ENCODE assay signal across 24 cellular contexts in the genomic region with DNA sequence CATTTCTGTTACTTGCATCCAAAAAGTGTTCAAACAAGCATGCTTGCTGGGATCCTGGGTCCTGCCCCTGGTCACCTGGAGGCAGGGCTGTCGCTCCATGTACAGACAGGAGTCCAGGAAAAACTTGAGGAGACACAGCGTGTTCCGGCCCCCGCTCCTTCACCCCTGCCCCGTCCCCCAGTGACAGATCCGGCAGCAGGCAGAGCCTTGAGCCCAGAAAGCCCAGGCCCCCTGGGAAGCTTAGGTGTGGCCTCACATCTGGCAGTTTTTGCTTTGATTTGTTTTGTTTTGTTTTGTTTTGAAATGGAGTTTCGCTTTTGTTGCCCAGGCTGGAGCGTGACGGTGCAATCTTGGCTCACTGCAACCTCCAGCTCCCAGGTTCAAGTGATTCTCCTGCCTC.
DNase-seq lines count a peak whose midpoint lies in the region; ATAC-seq, FAIRE-seq and TF ChIP-seq lines count a peak whose summit lies in the region.
"Had no signal": no experiment of that assay in that cellular context is flagged by ENCODE, and none has a peak within 500 bp of the region (broad histone marks: within the 10 kb centered on the region; RNA-seq: fewer than 3 reads in every experiment).

No MANE protein-coding gene starts in this region.

- no peak for TF ChIP-seq RAD21 in K562 (CRISPR knock-in tag; conservative IDR thresholded peaks at IDR 0.05 in 1 of 2, IDR thresholded peaks at IDR 0.05 in 1 of 2)

- H2BK12ac ChIP-seq in mesenchymal stem cell (ENCODE audit: low read length in 2 of 2): no peak overlapping the region

- H4K91ac ChIP-seq in mesenchymal stem cell (ENCODE audit: low read length): no peak overlapping the region

- CTCF ChIA-PET in K562 (lab: Yijun Ruan, JAX; ENCODE audit: low intra/inter-chr PET ratio): no interaction called here

- no peaks in the 10 kb centered on the region for H3K9me3 Mint-ChIP-seq in activated T-cell treated with anti-CD3 and anti-CD28 coated beads, Interleukin-2, amount 50 U/mL, for 72 hours
- H3K9me3 Mint-ChIP-seq: activated T-cell treated with anti-CD3 and anti-CD28 coated beads, Interleukin-2, amount 50 U/mL, for 4 hours had no signal

- TF ChIP-seq POLR2A in K562 (conservative IDR thresholded peaks at IDR 0.05): no peak
- TF ChIP-seq POLR2A in spleen (IDR thresholded peaks at IDR 0.05): no peak

- H3K9ac ChIP-seq in K562 (ENCODE audit: insufficient read depth in 1 of 2, low read depth in 2 of 2, low read length in 2 of 2): no peak overlapping the region
- H3K9ac ChIP-seq in mesenchymal stem cell (ENCODE audit: low read length): peak overlapping the region; percentile 80
- H3K9ac ChIP-seq in smooth muscle cell (ENCODE audit: low read depth): no peak overlapping the region
- H3K9ac ChIP-seq in kidney (ENCODE audit: low read length in 2 of 2): no peak overlapping the region
- H3K9ac ChIP-seq: SK-N-SH had no signal

- FAIRE-seq in K562 (lab: Jason Lieb, UNC): no peak
- FAIRE-seq in kidney (lab: Jason Lieb, UNC): no peak
- FAIRE-seq: pancreas had no signal

- H2AK5ac ChIP-seq in mesenchymal stem cell (ENCODE audit: low read length, severe bottlenecking): no peak overlapping the region

- H2BK15ac ChIP-seq in mesenchymal stem cell (ENCODE audit: low read depth, poor library complexity, severe bottlenecking): no peak overlapping the region

- H3K27ac Mint-ChIP-seq in activated T-cell treated with anti-CD3 and anti-CD28 coated beads, Interleukin-2, amount 50 U/mL, for 72 hours: no peak overlapping the region
- H3K27ac Mint-ChIP-seq: activated CD8-positive, alpha-beta T cell treated with anti-CD3 and anti-CD28 coated beads for 36 hours; activated naive CD8-positive, alpha-beta T cell had no signal

- WGBS in K562 (ENCODE audit: insufficient coverage, low coverage, missing lambda C conversion rate): 50% methylated on average over 5 of the region's 9 CpGs
- WGBS in mesenchymal stem cell: 90% methylated on average over 9 of the region's 9 CpGs
- WGBS in spleen, 5 donors: 87 to 97% (median 91%) methylated on average over 9 of the region's 9 CpGs
- 97% methylated on average over 9 of the region's 9 CpGs for WGBS in smooth muscle cell (ENCODE audit: low lambda C conversion rate)

- no peaks in the 10 kb centered on the region for H3F3A ChIP-seq in smooth muscle cell (ENCODE audit: low read depth)

- no peak overlapping the region for H3K23ac ChIP-seq in mesenchymal stem cell (ENCODE audit: low read length in 2 of 2)

- TF ChIP-seq EP300 in K562 (IDR thresholded peaks at IDR 0.05; ENCODE audit: low read length): no peak

- no peak for ATAC-seq in K562
- no peak for ATAC-seq in activated T-cell treated with anti-CD3 and anti-CD28 coated beads, Interleukin-2, amount 50 U/mL, for 72 hours (replicated peaks in 1 of 2)
- ATAC-seq: activated CD8-positive, alpha-beta T cell treated with anti-CD3 and anti-CD28 coated beads for 36 hours; activated T-cell treated with anti-CD3 and anti-CD28 coated beads, Interleukin-2, amount 50 U/mL, for 4 hours had no signal

- no peaks in the 10 kb centered on the region for H3K27me3 Mint-ChIP-seq in activated T-cell treated with anti-CD3 and anti-CD28 coated beads, Interleukin-2, amount 50 U/mL, for 72 hours (ENCODE audit: low read depth)
- H3K27me3 Mint-ChIP-seq: activated CD8-positive, alpha-beta T cell treated with anti-CD3 and anti-CD28 coated beads for 36 hours; activated naive CD8-positive, alpha-beta T cell had no signal

- no peak overlapping the region for H4K8ac ChIP-seq in mesenchymal stem cell (ENCODE audit: low read length)

- no peak overlapping the region for H2BK5ac ChIP-seq in mesenchymal stem cell (ENCODE audit: low read depth, low read length, poor library complexity, severe bottlenecking)

- POLR2A ChIA-PET in K562 (lab: Yijun Ruan, JAX): no interaction called here

- intact Hi-C loops in K562 (cut with micrococcal nuclease): no loop called here
- intact Hi-C loops in spleen (cut with DNase I; ENCODE audit: low total_unique reads): no loop called here
- intact Hi-C loops in kidney (cut with DNase I): no loop called here

- H3K27me3 ChIP-seq in H7 (ENCODE audit: control insufficient read depth, insufficient read depth, low read length) (no peaks in the 10 kb centered on the region), K562 (ENCODE audit: control insufficient read depth in 2 of 2, insufficient read depth in 2 of 2, low read length in 2 of 2) (peaks cover 0 to 9% of the 10 kb centered on the region in 2 experiments; a peak in 1 of 5 replicates), mesenchymal stem cell (ENCODE audit: control insufficient read depth in 1 of 2, insufficient read depth in 1 of 2, low read length in 2 of 2) (peaks cover 21 to 28% of the 10 kb centered on the region in 2 experiments), spleen (replicated peaks in 1 of 7) (no peaks in the 10 kb centered on the region), smooth muscle cell (ENCODE audit: low read depth) (no peaks in the 10 kb centered on the region)
- H3K27me3 ChIP-seq: pancreas, Peyer's patch had no signal

- BruUV-seq in K562 (replicated peaks; lab: Mats Ljungman, UMichigan): no TSS peak

- no peak overlapping the region for H2AFZ ChIP-seq in K562 (ENCODE audit: low read depth, low read length)
- no peak overlapping the region for H2AFZ ChIP-seq in mesenchymal stem cell (ENCODE audit: low read depth, low read length)
- no peak overlapping the region for H2AFZ ChIP-seq in smooth muscle cell (ENCODE audit: low read depth)

- no peak overlapping the region for H3K14ac ChIP-seq in mesenchymal stem cell (ENCODE audit: low read length in 2 of 2)

- no peak overlapping the region for H3K4me2 ChIP-seq in K562 (ENCODE audit: insufficient read depth, low read length)
- H3K4me2 ChIP-seq in mesenchymal stem cell (ENCODE audit: low read length, poor library complexity, severe bottlenecking): no peak overlapping the region
- H3K4me2 ChIP-seq in smooth muscle cell: no peak overlapping the region
- H3K4me2 ChIP-seq: SK-N-SH had no signal

- no peak overlapping the region for H3K18ac ChIP-seq in mesenchymal stem cell (ENCODE audit: low read depth in 1 of 2, low read length in 2 of 2)

- H3K4me3 Mint-ChIP-seq in activated T-cell treated with anti-CD3 and anti-CD28 coated beads, Interleukin-2, amount 50 U/mL, for 72 hours: no peak overlapping the region
- H3K4me3 Mint-ChIP-seq: activated CD8-positive, alpha-beta T cell treated with anti-CD3 and anti-CD28 coated beads for 36 hours; activated naive CD8-positive, alpha-beta T cell; activated T-cell treated with anti-CD3 and anti-CD28 coated beads, Interleukin-2, amount 50 U/mL, for 4 hours had no signal

- no peak overlapping the region for H3K4ac ChIP-seq in mesenchymal stem cell (ENCODE audit: low read depth in 1 of 2, low read length in 2 of 2)

- no peak overlapping the region for H2BK120ac ChIP-seq in mesenchymal stem cell (ENCODE audit: low read depth, low read length)

- in situ Hi-C loops in K562 (cut with MboI): no loop called here

- H4K20me1 ChIP-seq in K562 (replicated peaks; ENCODE audit: control insufficient read depth, insufficient read depth, low read length) (no peaks in the 10 kb centered on the region), smooth muscle cell (ENCODE audit: low read depth) (no peaks in the 10 kb centered on the region)

- peak; percentile 55 for DNase-seq in H7
- no peak for DNase-seq in K562 (ENCODE audit: extremely low read depth in 1 of 4, low spot score in 3 of 4)
- no peak for DNase-seq in mesenchymal stem cell
- peak; percentile 58 for DNase-seq in spleen
- no peak for DNase-seq in smooth muscle cell (lab: John Stamatoyannopoulos, UW; ENCODE audit: unreplicated experiment)
- no peak for DNase-seq in kidney
- no peak for DNase-seq in activated T-cell treated with anti-CD3 and anti-CD28 coated beads, Interleukin-2, amount 50 U/mL, for 72 hours
- no peak for DNase-seq in activated naive CD4-positive, alpha-beta T cell treated with Interleukin-2 at 50 U/mL for 16 hours
- DNase-seq: ACHN; activated CD8-positive, alpha-beta T cell treated with anti-CD3 and anti-CD28 coated beads for 36 hours; activated T-cell treated with anti-CD3 and anti-CD28 coated beads, Interleukin-2, amount 50 U/mL, for 4 hours; dermis blood vessel endothelial cell; GF-D8; HCEC 1CT; left cardiac atrium; MM.1S; NCI-H1436 treated with DMSO at 0.1 percent for 48 hours; pancreas; Peyer's patch; SK-N-SH; stimulated activated CD4-positive, alpha-beta T cell treated with anti-CD3 and anti-CD28 coated beads, Interleukin-4, amount 100 ng/mL, for 24 hours had no signal

- no peaks in the 10 kb centered on the region for H3K79me1 ChIP-seq in mesenchymal stem cell (replicated peaks; ENCODE audit: low read length, poor library complexity, severe bottlenecking)

- H3K27ac ChIP-seq in K562 (ENCODE audit: extremely low read depth, low read depth, low read length) (no peak overlapping the region), mesenchymal stem cell (ENCODE audit: low read length, poor library complexity, severe bottlenecking) (no peak overlapping the region), spleen (peak overlapping the region in 6 of 8 donors; percentile 54 to 74 (median 70)), smooth muscle cell (ENCODE audit: low read depth) (no peak overlapping the region), kidney (ENCODE audit: low read depth in 2 of 2, low read length in 2 of 2) (no peak overlapping the region)
- H3K27ac ChIP-seq: epithelial cell of prostate had no signal

- H3K4me1 ChIP-seq in K562 (replicated peaks in 1 of 2; ENCODE audit: control insufficient read depth in 2 of 2, insufficient read depth in 2 of 2, low read length in 2 of 2) (peaks cover 0 to 30% of the 10 kb centered on the region in 2 experiments; a peak in 2 of 5 replicates), mesenchymal stem cell (ENCODE audit: control insufficient read depth, insufficient read depth, low read depth, low read length) (peaks cover 25% of the 10 kb centered on the region), spleen (peaks cover 0 to 5% (median 0%) of the 10 kb centered on the region in 6 donors), smooth muscle cell (ENCODE audit: low read depth) (peaks cover 15% of the 10 kb centered on the region), kidney (ENCODE audit: control insufficient read depth in 1 of 2, insufficient read depth in 1 of 2, low read depth in 1 of 2, low read length in 2 of 2) (peaks cover 0 to 8% of the 10 kb centered on the region in 2 donors)

- no peaks in the 10 kb centered on the region for H3K4me1 Mint-ChIP-seq in activated T-cell treated with anti-CD3 and anti-CD28 coated beads, Interleukin-2, amount 50 U/mL, for 72 hours (ENCODE audit: low read depth)

- no peak for TF ChIP-seq CTCF in K562 (IDR thresholded peaks at IDR 0.05 in 2 of 3, conservative IDR thresholded peaks at IDR 0.05 in 1 of 3; ENCODE audit: insufficient read depth in 2 of 3, low read depth in 1 of 3, low read length in 3 of 3)
- no peak for TF ChIP-seq CTCF in spleen (IDR thresholded peaks at IDR 0.05 in 8 of 11, conservative IDR thresholded peaks at IDR 0.05 in 3 of 11)
- no peak for TF ChIP-seq CTCF in smooth muscle cell (IDR thresholded peaks at IDR 0.05; ENCODE audit: borderline replicate concordance, insufficient read depth, poor library complexity, severe bottlenecking)
- no peak for TF ChIP-seq CTCF in kidney (IDR thresholded peaks at IDR 0.05; ENCODE audit: borderline replicate concordance, extremely low read depth, insufficient read depth)

- no peaks in the 10 kb centered on the region for H3K9me3 ChIP-seq in K562 (replicated peaks; ENCODE audit: control insufficient read depth, insufficient read depth, low read depth, low read length)
- no peaks in the 10 kb centered on the region for H3K9me3 ChIP-seq in mesenchymal stem cell (ENCODE audit: control insufficient read depth, low read length)
- H3K9me3 ChIP-seq in spleen: peaks cover 0 to 1% (median 0%) of the 10 kb centered on the region in 8 donors
- H3K9me3 ChIP-seq in smooth muscle cell (replicated peaks; ENCODE audit: low read depth): no peaks in the 10 kb centered on the region
- no peaks in the 10 kb centered on the region for H3K9me3 ChIP-seq in kidney (ENCODE audit: control insufficient read depth in 1 of 2, low read length in 2 of 2)
- H3K9me3 ChIP-seq: pancreas, Peyer's patch, SK-N-SH had no signal

- H3K79me2 ChIP-seq in K562 (ENCODE audit: control insufficient read depth, insufficient read depth, low read length): no peaks in the 10 kb centered on the region
- no peaks in the 10 kb centered on the region for H3K79me2 ChIP-seq in smooth muscle cell (ENCODE audit: low read depth)

- H3K4me3 ChIP-seq in H7 (ENCODE audit: insufficient read depth, low read depth, low read length) (no peak overlapping the region), K562 (no peak overlapping the region), mesenchymal stem cell (ENCODE audit: insufficient read depth in 1 of 2, low read depth in 1 of 2, low read length in 2 of 2) (peak overlapping the region in 1 of 2 experiments; percentile 44), spleen (no peak overlapping the region), smooth muscle cell (no peak overlapping the region), kidney (ENCODE audit: low read length in 2 of 2) (no peak overlapping the region)
- H3K4me3 ChIP-seq: pancreas, Peyer's patch, skin epidermis had no signal

- H3K36me3 Mint-ChIP-seq in activated T-cell treated with anti-CD3 and anti-CD28 coated beads, Interleukin-2, amount 50 U/mL, for 72 hours (ENCODE audit: insufficient read depth in 2 of 2): no peaks in the 10 kb centered on the region
- H3K36me3 Mint-ChIP-seq: activated naive CD8-positive, alpha-beta T cell had no signal

- peaks cover 5% of the 10 kb centered on the region for H3K9me1 ChIP-seq in K562 (ENCODE audit: control insufficient read depth, insufficient read depth, low read length)

- H3K36me3 ChIP-seq in H7 (replicated peaks; ENCODE audit: control insufficient read depth, insufficient read depth, low read length) (no peaks in the 10 kb centered on the region), K562 (ENCODE audit: control insufficient read depth, insufficient read depth, low read length) (no peaks in the 10 kb centered on the region), mesenchymal stem cell (ENCODE audit: control insufficient read depth in 1 of 2, insufficient read depth in 2 of 2, low read depth in 1 of 2, low read length in 2 of 2) (no peaks in the 10 kb centered on the region), spleen (no peaks in the 10 kb centered on the region), smooth muscle cell (ENCODE audit: low read depth) (no peaks in the 10 kb centered on the region), kidney (ENCODE audit: control insufficient read depth in 1 of 2, insufficient read depth in 2 of 2, low read length in 2 of 2) (no peaks in the 10 kb centered on the region)
- H3K36me3 ChIP-seq: pancreas, Peyer's patch had no signal

Comparison
In these comparisons a context has a peak if more than half of its experiments do, and no peak if none do; other contexts are left out.
1. DNase-seq: peak in H7 (single experiment) and spleen (single experiment); none in K562 (0 of 4), mesenchymal stem cell (single experiment), smooth muscle cell (single experiment), kidney (single experiment), activated T-cell treated with anti-CD3 and anti-CD28 coated beads, Interleukin-2, amount 50 U/mL, for 72 hours (0 of 2) and activated naive CD4-positive, alpha-beta T cell treated with Interleukin-2 at 50 U/mL for 16 hours (single experiment).
2. H3K27ac ChIP-seq: peak in spleen (6 of 8); none in K562 (single experiment), mesenchymal stem cell (single experiment), smooth muscle cell (single experiment) and kidney (0 of 2).